In the genomic region with DNA sequence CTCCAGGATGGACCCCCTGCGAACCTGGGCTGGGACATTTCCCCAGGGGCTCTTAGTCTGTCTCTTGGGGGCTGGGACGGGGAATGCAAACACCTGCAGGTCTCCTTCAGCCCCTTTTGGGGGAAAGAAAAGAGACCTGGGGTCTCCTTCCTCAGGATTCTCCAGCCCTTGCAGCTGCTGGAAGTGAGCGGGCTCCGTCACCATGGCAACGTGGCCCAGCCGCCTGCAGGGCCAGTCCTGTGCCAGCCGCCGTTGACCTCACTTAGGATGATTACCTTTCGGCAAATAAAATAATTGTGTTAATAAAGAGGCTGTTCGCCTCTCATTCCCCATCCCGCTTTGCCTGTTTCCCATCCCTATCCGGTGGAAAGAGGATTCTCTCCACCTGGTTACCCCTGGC, we compare ENCODE assay signal across 18 cellular contexts. TPM values are rescaled to one million over a fixed set of nuclear protein-coding genes. Genes with fewer than 3 reads are reported as not detected.
DNase-seq lines count a peak whose midpoint lies in the region; ATAC-seq, FAIRE-seq and TF ChIP-seq lines count a peak whose summit lies in the region.
"Had no signal": no experiment of that assay in that cellular context is flagged by ENCODE, and none has a peak within 500 bp of the region (broad histone marks: within the 10 kb centered on the region; RNA-seq: fewer than 3 reads in every experiment).

No MANE protein-coding gene starts in this region.

- H3K4me3 Mint-ChIP-seq in glutamatergic neuron (ENCODE audit: unreplicated experiment), result no peak overlapping the region
- H3K4me3 Mint-ChIP-seq: activated T-cell treated with anti-CD3 and anti-CD28 coated beads, Interleukin-2, amount 50 U/mL, for 4 hours; dendritic cell treated with granulocyte-macrophage colony-stimulating factor and Interleukin-4, amounts not matched to agents 40 ng/mL and 50 ng/mL, for 4 days had no signal

- peak; percentile 23 for DNase-seq in DMS153 treated with DMSO at 0.1 percent for 48 hours (lab: John Stamatoyannopoulos, UW; ENCODE audit: unreplicated experiment)
- DNase-seq in NCI-H1092 (lab: John Stamatoyannopoulos, UW), result peak; percentile 77
- DNase-seq in NCI-H748 (lab: John Stamatoyannopoulos, UW; ENCODE audit: unreplicated experiment), result peak; percentile 97
- DNase-seq in glutamatergic neuron, result peak; percentile 44
- no peak for DNase-seq in D721Med (ENCODE audit: insufficient read length, low spot score)
- DNase-seq in frontal cortex (ENCODE audit: low spot score in 2 of 2), result no peak
- DNase-seq: activated CD4-positive, CD25-positive, alpha-beta regulatory T cell; activated naive CD4-positive, alpha-beta T cell treated with anti-CD3 and anti-CD28 coated beads, Interleukin-2, amount 50 U/mL, for 16 hours; activated T-cell treated with anti-CD3 and anti-CD28 coated beads, Interleukin-2, amount 50 U/mL, for 4 hours; anterior cingulate cortex; CD4-positive, alpha-beta memory T cell; hippocampal formation; nucleus accumbens; T1000 had no signal

- peaks cover 3% of the 10 kb centered on the region for H3K4me1 Mint-ChIP-seq in glutamatergic neuron (ENCODE audit: low read depth, unreplicated experiment)

- H3K36me3 Mint-ChIP-seq in glutamatergic neuron (ENCODE audit: unreplicated experiment), result no peaks in the 10 kb centered on the region
- H3K36me3 Mint-ChIP-seq: CD4-positive, alpha-beta memory T cell had no signal

- no peaks in the 10 kb centered on the region for H3K9me3 Mint-ChIP-seq in glutamatergic neuron (ENCODE audit: unreplicated experiment)
- H3K9me3 Mint-ChIP-seq: activated T-cell treated with anti-CD3 and anti-CD28 coated beads, Interleukin-2, amount 50 U/mL, for 4 hours; CD4-positive, alpha-beta memory T cell; dendritic cell treated with granulocyte-macrophage colony-stimulating factor and Interleukin-4, amounts not matched to agents 40 ng/mL and 50 ng/mL, for 4 days had no signal

- H3K27me3 Mint-ChIP-seq in glutamatergic neuron (ENCODE audit: unreplicated experiment), result peaks cover 10% of the 10 kb centered on the region
- H3K27me3 Mint-ChIP-seq: dendritic cell treated with granulocyte-macrophage colony-stimulating factor and Interleukin-4, amounts not matched to agents 40 ng/mL and 50 ng/mL, for 4 days had no signal

- ATAC-seq in HG02588 (IDR thresholded peaks at IDR 0.05; ENCODE audit: unreplicated experiment), result no peak
- ATAC-seq: activated T-cell treated with anti-CD3 and anti-CD28 coated beads, Interleukin-2, amount 50 U/mL, for 4 hours had no signal

- FAIRE-seq in D721Med (lab: Jason Lieb, UNC), result no peak
- no peak for FAIRE-seq in frontal cortex (lab: Jason Lieb, UNC)
- FAIRE-seq: GM18507, keratinocyte had no signal

- H3K27ac Mint-ChIP-seq in glutamatergic neuron (ENCODE audit: unreplicated experiment), result no peak overlapping the region
- H3K27ac Mint-ChIP-seq: CD4-positive, alpha-beta memory T cell; dendritic cell treated with granulocyte-macrophage colony-stimulating factor and Interleukin-4, amounts not matched to agents 40 ng/mL and 50 ng/mL, for 4 days had no signal

- TF ChIP-seq CTCF in glutamatergic neuron (IDR thresholded peaks at IDR 0.05; ENCODE audit: partially characterized antibody, unreplicated experiment), result no peak
- TF ChIP-seq CTCF in D721Med (IDR thresholded peaks at IDR 0.05; ENCODE audit: insufficient read depth, missing control alignments), result no peak

RNA-seq across cellular contexts. Expression of gene MRM1, which starts 25.7 kb away (rescaled TPM):
- total RNA-seq in glutamatergic neuron (ENCODE audit: unreplicated experiment) (2.3 TPM), frontal cortex (3.3 TPM)

RNA-seq across cellular contexts. Expression of gene DHRS11, which starts 35.4 kb away (rescaled TPM):
- total RNA-seq in glutamatergic neuron (ENCODE audit: unreplicated experiment), result 13.4 TPM
- total RNA-seq in frontal cortex, result 5.7 TPM

Comparison
In these comparisons a context has a peak if more than half of its experiments do, and no peak if none do; other contexts are left out.
1. DNase-seq: peak in DMS153 treated with DMSO at 0.1 percent for 48 hours (single experiment), NCI-H1092 (single experiment), NCI-H748 (single experiment) and glutamatergic neuron (single experiment); none in D721Med (single experiment) and frontal cortex (0 of 2).